In genomic region chr4:6914448-6914847, GRCh38 we compare ENCODE assay signal across 20 cellular contexts. TPM values are rescaled to one million over a fixed set of nuclear protein-coding genes. Genes with fewer than 3 reads are reported as not detected.
A peak's percentile ranks its signal among the peaks of the same experiment; 100 is the strongest.
DNase-seq lines count a peak whose midpoint lies in the region; ATAC-seq and TF ChIP-seq lines count a peak whose summit lies in the region.
"Had no signal": no experiment of that assay in that cellular context is flagged by ENCODE, and none has a peak within 500 bp of the region (broad histone marks: within the 10 kb centered on the region; RNA-seq: fewer than 3 reads in every experiment).

No MANE protein-coding gene starts in this region.

- H3K36me3 Mint-ChIP-seq in natural killer cell treated with Interleukin-12 subunit alpha and Interleukin-12 subunit beta and Interleukin-15 and Interleukin-18, amount 100 ng/mL, for 72 hours, result no peaks in the 10 kb centered on the region
- H3K36me3 Mint-ChIP-seq in natural killer cell, result no peaks in the 10 kb centered on the region
- peaks cover 7% of the 10 kb centered on the region for H3K36me3 Mint-ChIP-seq in activated T-helper 1 cell treated with anti-CD3 and anti-CD28 coated beads, Interleukin-12 subunit alpha, Interleukin-12 subunit beta, Interleukin-2, Interleukin-4 antibody, amounts not matched to agents 30 ng/mL and 10 ng/mL and 1 ng/mL, durations not matched to agents 14 hours and 24 hours and 36 hours (ENCODE audit: low read depth)
- no peaks in the 10 kb centered on the region for H3K36me3 Mint-ChIP-seq in naive thymus-derived CD8-positive, alpha-beta T cell
- H3K36me3 Mint-ChIP-seq: mesothelial cell of epicardium had no signal

- no peaks in the 10 kb centered on the region for H3K9me3 ChIP-seq in upper lobe of right lung
- H3K9me3 ChIP-seq: heart right ventricle, left lung, MG63 had no signal

- H3K9me3 Mint-ChIP-seq in natural killer cell treated with Interleukin-12 subunit alpha and Interleukin-12 subunit beta and Interleukin-15 and Interleukin-18, amount 100 ng/mL, for 72 hours, result no peaks in the 10 kb centered on the region
- H3K9me3 Mint-ChIP-seq in natural killer cell, result no peaks in the 10 kb centered on the region
- no peaks in the 10 kb centered on the region for H3K9me3 Mint-ChIP-seq in activated T-helper 1 cell treated with anti-CD3 and anti-CD28 coated beads, Interleukin-12 subunit alpha, Interleukin-12 subunit beta, Interleukin-2, Interleukin-4 antibody, amounts not matched to agents 30 ng/mL and 10 ng/mL and 1 ng/mL, durations not matched to agents 14 hours and 24 hours and 36 hours
- no peaks in the 10 kb centered on the region for H3K9me3 Mint-ChIP-seq in naive thymus-derived CD8-positive, alpha-beta T cell
- H3K9me3 Mint-ChIP-seq: mesothelial cell of epicardium had no signal

- H3K27me3 ChIP-seq in upper lobe of right lung, result no peaks in the 10 kb centered on the region
- H3K27me3 ChIP-seq: heart right ventricle, left lung, MG63 had no signal

- TF ChIP-seq CTCF in natural killer cell (IDR thresholded peaks at IDR 0.05), result no peak
- TF ChIP-seq CTCF in upper lobe of right lung (IDR thresholded peaks at IDR 0.05), result no peak

- no peak for TF ChIP-seq POLR2A in erythroblast (IDR thresholded peaks at IDR 0.05; ENCODE audit: low read length)

- peaks cover 53% of the 10 kb centered on the region for H3K4me1 ChIP-seq in upper lobe of right lung

- H3K27me3 Mint-ChIP-seq in natural killer cell treated with Interleukin-12 subunit alpha and Interleukin-12 subunit beta and Interleukin-15 and Interleukin-18, amount 100 ng/mL, for 72 hours, result no peaks in the 10 kb centered on the region
- no peaks in the 10 kb centered on the region for H3K27me3 Mint-ChIP-seq in natural killer cell (ENCODE audit: low read depth in 2 of 2)
- H3K27me3 Mint-ChIP-seq in activated T-helper 1 cell treated with anti-CD3 and anti-CD28 coated beads, Interleukin-12 subunit alpha, Interleukin-12 subunit beta, Interleukin-2, Interleukin-4 antibody, amounts not matched to agents 30 ng/mL and 10 ng/mL and 1 ng/mL, durations not matched to agents 14 hours and 24 hours and 36 hours (ENCODE audit: insufficient read depth), result no peaks in the 10 kb centered on the region
- H3K27me3 Mint-ChIP-seq in naive thymus-derived CD8-positive, alpha-beta T cell, result no peaks in the 10 kb centered on the region
- H3K27me3 Mint-ChIP-seq: progenitor cell of endocrine pancreas had no signal

- H3K27ac ChIP-seq in upper lobe of right lung, result peak overlapping the region; percentile 32

- no peak for ATAC-seq in natural killer cell treated with Interleukin-12 subunit alpha and Interleukin-12 subunit beta and Interleukin-15 and Interleukin-18, amount 100 ng/mL, for 72 hours
- ATAC-seq in natural killer cell, result no peak
- no peak for ATAC-seq in naive thymus-derived CD8-positive, alpha-beta T cell
- ATAC-seq in upper lobe of right lung, result no peak
- ATAC-seq in GM18868 (IDR thresholded peaks at IDR 0.05; ENCODE audit: unreplicated experiment), result no peak
- ATAC-seq: heart right ventricle, left lung had no signal

- H3K4me1 Mint-ChIP-seq in natural killer cell treated with Interleukin-12 subunit alpha and Interleukin-12 subunit beta and Interleukin-15 and Interleukin-18, amount 100 ng/mL, for 72 hours (ENCODE audit: low read depth in 2 of 2), result peaks cover 55 to 57% of the 10 kb centered on the region in 2 donors
- peaks cover 53 to 70% of the 10 kb centered on the region in 2 donors for H3K4me1 Mint-ChIP-seq in natural killer cell
- H3K4me1 Mint-ChIP-seq in activated T-helper 1 cell treated with anti-CD3 and anti-CD28 coated beads, Interleukin-12 subunit alpha, Interleukin-12 subunit beta, Interleukin-2, Interleukin-4 antibody, amounts not matched to agents 30 ng/mL and 10 ng/mL and 1 ng/mL, durations not matched to agents 14 hours and 24 hours and 36 hours (ENCODE audit: low read depth), result peaks cover 71% of the 10 kb centered on the region
- peaks cover 41 to 81% (median 80%) of the 10 kb centered on the region in 4 donors for H3K4me1 Mint-ChIP-seq in naive thymus-derived CD8-positive, alpha-beta T cell

- no peaks in the 10 kb centered on the region for H3K36me3 ChIP-seq in upper lobe of right lung
- H3K36me3 ChIP-seq: heart right ventricle, left lung, MG63 had no signal

- intact Hi-C loops in natural killer cell (cut with micrococcal nuclease), result no loop called here
- intact Hi-C loops in activated T-helper 1 cell treated with anti-CD3 and anti-CD28 coated beads, Interleukin-12 subunit alpha, Interleukin-12 subunit beta, Interleukin-2, Interleukin-4 antibody, amounts not matched to agents 30 ng/mL and 10 ng/mL and 1 ng/mL, durations not matched to agents 14 hours and 24 hours and 36 hours (cut with micrococcal nuclease), result no loop called here
- intact Hi-C loops in upper lobe of right lung (cut with DNase I), result no loop called here

- no peak for DNase-seq in natural killer cell treated with Interleukin-12 subunit alpha and Interleukin-12 subunit beta and Interleukin-15 and Interleukin-18, amount 100 ng/mL, for 72 hours (ENCODE audit: low spot score)
- DNase-seq in natural killer cell, result no peak
- no peak for DNase-seq in activated T-helper 1 cell treated with anti-CD3 and anti-CD28 coated beads, Interleukin-12 subunit alpha, Interleukin-12 subunit beta, Interleukin-2, Interleukin-4 antibody, amounts not matched to agents 30 ng/mL and 10 ng/mL and 1 ng/mL, durations not matched to agents 14 hours and 24 hours and 36 hours (ENCODE audit: low spot score)
- DNase-seq in naive thymus-derived CD8-positive, alpha-beta T cell, result no peak
- DNase-seq in upper lobe of right lung, result no peak
- no peak for DNase-seq in NCI-H2227 treated with DMSO at 0.1 percent for 48 hours (lab: John Stamatoyannopoulos, UW)
- DNase-seq in erythroblast (lab: John Stamatoyannopoulos, UW), result no peak
- DNase-seq: cortex of kidney; heart right ventricle; left lung; MG63; NCI-H1436; NCI-H2171; NCI-H69; Right ventricle myocardium superior; stimulated activated CD4-positive, alpha-beta T cell treated with anti-CD3 and anti-CD28 coated beads, Interleukin-1b, Interleukin-23, amount 100 ng/mL, for 48 hours; stimulated activated naive CD4-positive, alpha-beta T cell had no signal

- POLR2A ChIA-PET in naive thymus-derived CD8-positive, alpha-beta T cell (lab: Charles Lee), result interaction anchor here (0.8 to 6.1 kb wide), 8 partner anchors 9 to 198 kb away, joined by 3 to 58 read pairs (median 4); partner anchors contain the start of genes BLOC1S4, GRPEL1 and TADA2B

- no peak overlapping the region for H3K4me3 Mint-ChIP-seq in natural killer cell treated with Interleukin-12 subunit alpha and Interleukin-12 subunit beta and Interleukin-15 and Interleukin-18, amount 100 ng/mL, for 72 hours
- H3K4me3 Mint-ChIP-seq in natural killer cell, result no peak overlapping the region
- H3K4me3 Mint-ChIP-seq in activated T-helper 1 cell treated with anti-CD3 and anti-CD28 coated beads, Interleukin-12 subunit alpha, Interleukin-12 subunit beta, Interleukin-2, Interleukin-4 antibody, amounts not matched to agents 30 ng/mL and 10 ng/mL and 1 ng/mL, durations not matched to agents 14 hours and 24 hours and 36 hours, result no peak overlapping the region
- H3K4me3 Mint-ChIP-seq in naive thymus-derived CD8-positive, alpha-beta T cell, result no peak overlapping the region
- H3K4me3 Mint-ChIP-seq: mesothelial cell of epicardium had no signal

- H3K27ac Mint-ChIP-seq in natural killer cell treated with Interleukin-12 subunit alpha and Interleukin-12 subunit beta and Interleukin-15 and Interleukin-18, amount 100 ng/mL, for 72 hours, result peak overlapping the region; percentile 21 to 31
- peak overlapping the region in 1 of 2 donors; percentile 78 for H3K27ac Mint-ChIP-seq in natural killer cell
- H3K27ac Mint-ChIP-seq in activated T-helper 1 cell treated with anti-CD3 and anti-CD28 coated beads, Interleukin-12 subunit alpha, Interleukin-12 subunit beta, Interleukin-2, Interleukin-4 antibody, amounts not matched to agents 30 ng/mL and 10 ng/mL and 1 ng/mL, durations not matched to agents 14 hours and 24 hours and 36 hours, result peak overlapping the region; percentile 48
- peak overlapping the region in 9 of 10 donors; percentile 4 to 62 (median 45) for H3K27ac Mint-ChIP-seq in naive thymus-derived CD8-positive, alpha-beta T cell
- H3K27ac Mint-ChIP-seq: mesothelial cell of epicardium, progenitor cell of endocrine pancreas had no signal

- H3K4me3 ChIP-seq in upper lobe of right lung, result no peak overlapping the region
- H3K4me3 ChIP-seq: heart right ventricle, left lung, MG63 had no signal

RNA-seq across cellular contexts. Expression of gene TBC1D14, which starts 4.8 kb away (rescaled TPM):
- 10 to 100 TPM; 37.3 to 56.9 TPM for total RNA-seq in natural killer cell treated with Interleukin-12 subunit alpha and Interleukin-12 subunit beta and Interleukin-15 and Interleukin-18, amount 100 ng/mL, for 72 hours
- 10 to 100 TPM; 36.0 to 54.7 (median 53.2) TPM for total RNA-seq in natural killer cell
- 58.1 and 59.7 TPM in 2 replicates for total RNA-seq in activated T-helper 1 cell treated with anti-CD3 and anti-CD28 coated beads, Interleukin-12 subunit alpha, Interleukin-12 subunit beta, Interleukin-2, Interleukin-4 antibody, amounts not matched to agents 30 ng/mL and 10 ng/mL and 1 ng/mL, durations not matched to agents 14 hours and 24 hours and 36 hours
- 10 to 100 TPM; 77.3 to 78.2 TPM for total RNA-seq in naive thymus-derived CD8-positive, alpha-beta T cell
- 10 to 100 TPM; 34.8 to 47.0 (median 36.7) TPM for polyA plus RNA-seq in naive thymus-derived CD8-positive, alpha-beta T cell
- total RNA-seq in upper lobe of right lung, result 51.8 TPM
